ENCODE assay signal across 15 cellular contexts in the genomic region with DNA sequence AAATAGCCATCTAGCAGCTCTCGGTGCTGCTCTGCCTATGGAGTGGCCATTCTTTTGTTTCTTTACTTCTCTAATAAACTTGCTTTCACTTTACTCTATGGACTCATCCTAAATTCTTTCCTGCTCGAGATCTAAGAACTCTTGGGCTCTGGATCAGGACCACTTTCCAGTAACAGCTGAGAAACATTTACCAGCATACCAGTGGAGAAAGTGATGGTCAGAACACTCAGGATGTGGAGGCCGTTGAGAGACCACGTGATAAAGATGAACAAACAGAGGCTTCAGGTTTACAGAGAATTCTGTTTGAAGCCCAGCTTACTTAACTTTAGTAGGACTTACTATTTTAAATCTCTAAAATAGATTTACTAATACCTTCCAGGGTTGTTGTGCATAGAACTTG. TPM values are rescaled to one million over a fixed set of nuclear protein-coding genes. Genes with fewer than 3 reads are reported as not detected.
DNase-seq lines count a peak whose midpoint lies in the region; ATAC-seq and TF ChIP-seq lines count a peak whose summit lies in the region.
"Had no signal": no experiment of that assay in that cellular context is flagged by ENCODE, and none has a peak within 500 bp of the region (broad histone marks: within the 10 kb centered on the region; RNA-seq: fewer than 3 reads in every experiment).

No MANE protein-coding gene starts in this region.

- H3K27ac Mint-ChIP-seq in activated T-cell treated with anti-CD3 and anti-CD28 coated beads, Interleukin-2, amount 50 U/mL, for 72 hours = no peak overlapping the region
- no peak overlapping the region for H3K27ac Mint-ChIP-seq in H9
- H3K27ac Mint-ChIP-seq in GM23338 = no peak overlapping the region

- no peaks in the 10 kb centered on the region for H3K27me3 Mint-ChIP-seq in activated T-cell treated with anti-CD3 and anti-CD28 coated beads, Interleukin-2, amount 50 U/mL, for 72 hours (ENCODE audit: low read depth)
- no peaks in the 10 kb centered on the region for H3K27me3 Mint-ChIP-seq in H9 (ENCODE audit: low read depth)
- no peaks in the 10 kb centered on the region for H3K27me3 Mint-ChIP-seq in GM23338 (ENCODE audit: insufficient read depth, low read depth, poor library complexity)
- H3K27me3 Mint-ChIP-seq: activated CD4-positive, alpha-beta memory T cell treated with anti-CD3 and anti-CD28 coated beads for 36 hours had no signal

- TF ChIP-seq CTCF in OCI-LY7 (conservative IDR thresholded peaks at IDR 0.05; ENCODE audit: low read length) = no peak
- no peak for TF ChIP-seq CTCF in esophagus squamous epithelium (IDR thresholded peaks at IDR 0.05)
- no peak for TF ChIP-seq CTCF in suprapubic skin (IDR thresholded peaks at IDR 0.05)
- no peak for TF ChIP-seq CTCF in H9 (conservative IDR thresholded peaks at IDR 0.05)
- TF ChIP-seq CTCF in GM23338 (conservative IDR thresholded peaks at IDR 0.05; ENCODE audit: low read depth in 2 of 2) = no peak

- H3K23ac ChIP-seq in H9 (ENCODE audit: insufficient read length, low read depth, low read length) = no peak overlapping the region

- no peaks in the 10 kb centered on the region for H3K9me3 ChIP-seq in OCI-LY7 (ENCODE audit: low read length)
- H3K9me3 ChIP-seq in esophagus squamous epithelium = no peaks in the 10 kb centered on the region
- H3K9me3 ChIP-seq in suprapubic skin = no peaks in the 10 kb centered on the region
- H3K9me3 ChIP-seq in H9 (ENCODE audit: control insufficient read depth, low read depth, low read length) = no peaks in the 10 kb centered on the region
- H3K9me3 ChIP-seq: MG63 had no signal

- H4K91ac ChIP-seq in H9 (ENCODE audit: insufficient read length, low read depth, low read length) = no peak overlapping the region

- H3K9ac ChIP-seq in H9 (ENCODE audit: extremely low read depth, insufficient read length, low read length) = no peak overlapping the region

- no peak overlapping the region for H2AK5ac ChIP-seq in H9 (ENCODE audit: insufficient read length, low read length)

- H3K36me3 ChIP-seq in OCI-LY7 (ENCODE audit: insufficient read depth, low read length) (no peaks in the 10 kb centered on the region), esophagus squamous epithelium (no peaks in the 10 kb centered on the region), suprapubic skin (no peaks in the 10 kb centered on the region), GM23338 (ENCODE audit: insufficient read depth) (no peaks in the 10 kb centered on the region)
- H3K36me3 ChIP-seq: MG63 had no signal

- POLR2A ChIA-PET in OCI-LY7 (lab: Charles Lee) = interaction anchor here (0.6 kb wide), 3 partner anchors 54 to 1386 kb away, joined by 3 to 4 read pairs (median 4); no protein-coding TSS in a partner anchor

- no peak overlapping the region for H3K18ac ChIP-seq in H9 (ENCODE audit: insufficient read length, low read depth, low read length)

- H3K27ac ChIP-seq in OCI-LY7 (ENCODE audit: low read depth, low read length, poor library complexity, severe bottlenecking) (no peak overlapping the region), esophagus squamous epithelium (peak overlapping the region in 3 of 4 donors; percentile 5 to 39 (median 13)), suprapubic skin (peak overlapping the region; percentile 28), H9 (ENCODE audit: insufficient read length, low read depth, low read length) (no peak overlapping the region), GM23338 (ENCODE audit: low read depth) (no peak overlapping the region)
- H3K27ac ChIP-seq: epithelial cell of prostate had no signal

- ATAC-seq in activated T-cell treated with anti-CD3 and anti-CD28 coated beads, Interleukin-2, amount 50 U/mL, for 72 hours (replicated peaks in 1 of 2) = no peak
- no peak for ATAC-seq in GM23338

- no peak overlapping the region for H3K56ac ChIP-seq in H9 (ENCODE audit: insufficient read length, low read depth, low read length)

- H3K9me2 ChIP-seq in OCI-LY7 (ENCODE audit: insufficient read depth, low read length) = no peaks in the 10 kb centered on the region
- no peaks in the 10 kb centered on the region for H3K9me2 ChIP-seq in GM23338 (ENCODE audit: insufficient read depth)

- BruUV-seq in OCI-LY7 (replicated peaks; lab: Mats Ljungman, UMichigan) = no TSS peak

- H3K79me2 ChIP-seq in OCI-LY7 (ENCODE audit: insufficient read depth, low read depth, low read length) (no peaks in the 10 kb centered on the region), H9 (ENCODE audit: insufficient read depth, low read length) (no peaks in the 10 kb centered on the region), GM23338 (replicated peaks; ENCODE audit: insufficient read depth) (no peaks in the 10 kb centered on the region)

- no peaks in the 10 kb centered on the region for H3K9me3 Mint-ChIP-seq in activated T-cell treated with anti-CD3 and anti-CD28 coated beads, Interleukin-2, amount 50 U/mL, for 72 hours
- H3K9me3 Mint-ChIP-seq in H9 = no peaks in the 10 kb centered on the region
- H3K9me3 Mint-ChIP-seq in GM23338 = no peaks in the 10 kb centered on the region
- H3K9me3 Mint-ChIP-seq: activated CD4-positive, alpha-beta memory T cell treated with anti-CD3 and anti-CD28 coated beads for 36 hours had no signal

- H3K14ac ChIP-seq in H9 (ENCODE audit: insufficient read depth, low read length) = no peak overlapping the region

- H3K4me1 ChIP-seq in OCI-LY7 (ENCODE audit: insufficient read depth, low read length, poor library complexity, severe bottlenecking) (peaks cover 40% of the 10 kb centered on the region), esophagus squamous epithelium (peaks cover 0 to 18% (median 0%) of the 10 kb centered on the region in 3 donors), suprapubic skin (peaks cover 21% of the 10 kb centered on the region), H9 (ENCODE audit: insufficient read depth, low read length) (no peaks in the 10 kb centered on the region), GM23338 (ENCODE audit: insufficient read depth) (no peaks in the 10 kb centered on the region)

- no peak for TF ChIP-seq EP300 in suprapubic skin (IDR thresholded peaks at IDR 0.05)

- no peak for TF ChIP-seq POLR2A in esophagus squamous epithelium (IDR thresholded peaks at IDR 0.05)
- TF ChIP-seq POLR2A in suprapubic skin (IDR thresholded peaks at IDR 0.05) = no peak

- H3K36me3 Mint-ChIP-seq in activated T-cell treated with anti-CD3 and anti-CD28 coated beads, Interleukin-2, amount 50 U/mL, for 72 hours (ENCODE audit: insufficient read depth in 2 of 2) = no peaks in the 10 kb centered on the region
- H3K36me3 Mint-ChIP-seq in H9 (ENCODE audit: insufficient read depth in 1 of 3, low read depth in 3 of 3) (no peaks in the 10 kb centered on the region), GM23338 (ENCODE audit: low read depth) (no peaks in the 10 kb centered on the region; the same call in 2 of the 3 replicates)
- H3K36me3 Mint-ChIP-seq: activated CD4-positive, alpha-beta memory T cell treated with anti-CD3 and anti-CD28 coated beads for 36 hours had no signal

- H3K4me2 ChIP-seq in OCI-LY7 (ENCODE audit: low read length) (no peak overlapping the region), H9 (ENCODE audit: insufficient read depth, insufficient read length, low read length) (no peak overlapping the region), GM23338 (no peak overlapping the region)

- H4K5ac ChIP-seq in H9 (ENCODE audit: insufficient read length, low read depth, low read length) = no peak overlapping the region

- H2BK20ac ChIP-seq in H9 (ENCODE audit: low read depth, low read length, poor library complexity, severe bottlenecking) = no peak overlapping the region

- no peak for DNase-seq in activated T-cell treated with anti-CD3 and anti-CD28 coated beads, Interleukin-2, amount 50 U/mL, for 72 hours
- no peak for DNase-seq in activated T-cell treated with anti-CD3 and anti-CD28 coated beads, Interleukin-2, amount 50 U/mL, for 1 hour
- DNase-seq in OCI-LY7 (ENCODE audit: low spot score) = no peak
- no peak for DNase-seq in esophagus squamous epithelium (lab: John Stamatoyannopoulos, UW)
- no peak for DNase-seq in suprapubic skin (ENCODE audit: low spot score in 2 of 2)
- DNase-seq in H9 = no peak
- DNase-seq in NCI-H2227 (lab: John Stamatoyannopoulos, UW; ENCODE audit: unreplicated experiment) = no peak
- no peak for DNase-seq in GM23338 (ENCODE audit: low spot score)
- DNase-seq: activated CD4-positive, alpha-beta memory T cell treated with anti-CD3 and anti-CD28 coated beads for 36 hours; Calu3; central memory CD4-positive, alpha-beta T cell; kidney; MG63; NCI-H2081 had no signal

- H2BK15ac ChIP-seq in H9 (ENCODE audit: low read depth, low read length) = no peak overlapping the region

- WGBS in esophagus squamous epithelium, 2 donors = 57 to 59% methylated on average over 4 of the region's 4 CpGs
- WGBS in suprapubic skin = 67% methylated on average over 4 of the region's 4 CpGs
- no CpG with 5 or more reads among the region's 4 CpGs for WGBS in H9 (ENCODE audit: extremely low coverage, insufficient read length, low lambda C conversion rate)

- peaks cover 49% of the 10 kb centered on the region for H3K4me1 Mint-ChIP-seq in activated T-cell treated with anti-CD3 and anti-CD28 coated beads, Interleukin-2, amount 50 U/mL, for 72 hours (ENCODE audit: low read depth)
- peaks cover 0 to 6% of the 10 kb centered on the region in 2 experiments; a peak in 2 of 4 replicates for H3K4me1 Mint-ChIP-seq in H9
- peaks cover 7% of the 10 kb centered on the region; the same call in 2 of the 3 replicates for H3K4me1 Mint-ChIP-seq in GM23338

- CTCF ChIA-PET in OCI-LY7 (lab: Charles Lee; ENCODE audit: unreplicated experiment) = no interaction called here

- no peaks in the 10 kb centered on the region for H3K79me1 ChIP-seq in H9 (ENCODE audit: insufficient read depth, low read depth, low read length, poor library complexity, severe bottlenecking)

- no peaks in the 10 kb centered on the region for H3F3A ChIP-seq in GM23338 (replicated peaks; ENCODE audit: low read depth)

- no peaks in the 10 kb centered on the region for H3K23me2 ChIP-seq in H9 (ENCODE audit: insufficient read length, low read depth, low read length, poor library complexity, severe bottlenecking)

- no peak overlapping the region for H3T11ph ChIP-seq in H9 (ENCODE audit: low read length)

- H4K8ac ChIP-seq in H9 (replicated peaks; ENCODE audit: insufficient read length, low read depth, low read length) = no peak overlapping the region

- H2BK120ac ChIP-seq in H9 (ENCODE audit: low read depth, low read length, poor library complexity, severe bottlenecking) = no peak overlapping the region

- no peak overlapping the region for H3K4ac ChIP-seq in H9 (ENCODE audit: low read depth, low read length)

- intact Hi-C loops in OCI-LY7 (cut with micrococcal nuclease; ENCODE audit: unreplicated experiment) = loop anchor here (5.0 kb wide), 1 partner anchor 98 kb away; no protein-coding TSS in a partner anchor
- intact Hi-C loops in esophagus squamous epithelium (cut with DNase I) = no loop called here

- peak overlapping the region; percentile 100 for H2AFZ ChIP-seq in OCI-LY7 (ENCODE audit: low read length)
- H2AFZ ChIP-seq in H9 (ENCODE audit: low read length) = no peak overlapping the region
- H2AFZ ChIP-seq in GM23338 = no peak overlapping the region

- H3K27me3 ChIP-seq in esophagus squamous epithelium (no peaks in the 10 kb centered on the region), suprapubic skin (no peaks in the 10 kb centered on the region), H9 (ENCODE audit: insufficient read depth, low read length) (no peaks in the 10 kb centered on the region), GM23338 (ENCODE audit: insufficient read depth) (no peaks in the 10 kb centered on the region)
- H3K27me3 ChIP-seq: MG63 had no signal

- no peak overlapping the region for H3K4me3 ChIP-seq in OCI-LY7 (ENCODE audit: low read depth, low read length, poor library complexity, severe bottlenecking)
- no peak overlapping the region for H3K4me3 ChIP-seq in esophagus squamous epithelium
- no peak overlapping the region for H3K4me3 ChIP-seq in suprapubic skin
- no peak overlapping the region for H3K4me3 ChIP-seq in GM23338
- H3K4me3 ChIP-seq: MG63 had no signal

- peak overlapping the region; percentile 25 to 60 for H3K4me3 Mint-ChIP-seq in activated T-cell treated with anti-CD3 and anti-CD28 coated beads, Interleukin-2, amount 50 U/mL, for 72 hours
- H3K4me3 Mint-ChIP-seq in H9 (no peak overlapping the region), GM23338 (no peak overlapping the region)
- H3K4me3 Mint-ChIP-seq: activated CD4-positive, alpha-beta memory T cell treated with anti-CD3 and anti-CD28 coated beads for 36 hours had no signal

- no peak overlapping the region for H2BK12ac ChIP-seq in H9 (ENCODE audit: insufficient read length, low read depth, low read length)

- H4K20me1 ChIP-seq in OCI-LY7 (ENCODE audit: insufficient read depth, low read length) = no peaks in the 10 kb centered on the region
- H4K20me1 ChIP-seq in H9 (ENCODE audit: control insufficient read depth, insufficient read depth, insufficient read length) = no peaks in the 10 kb centered on the region
- H4K20me1 ChIP-seq in GM23338 (replicated peaks; ENCODE audit: insufficient read depth) = no peaks in the 10 kb centered on the region

- H2BK5ac ChIP-seq in H9 (ENCODE audit: insufficient read length, low read length) = no peak overlapping the region

RNA-seq across cellular contexts. Expression of a gene that starts 57.0 kb away (rescaled TPM):
- 10 to 100 TPM; 40.4 to 77.7 TPM for total RNA-seq in activated T-cell treated with anti-CD3 and anti-CD28 coated beads, Interleukin-2, amount 50 U/mL, for 72 hours
- not detected in 2 replicates for total RNA-seq in OCI-LY7 (2014; rRNA removed; shearing (Covaris generic))
- total RNA-seq in OCI-LY7 (2022) (not detected in 2 replicates), esophagus squamous epithelium (10 to 100 TPM; 37.5 to 66.2 (median 62.5) TPM), suprapubic skin (10 to 100 TPM; 53.8 to 75.3 (median 67.8) TPM), H9 (2021) (2.0 and 3.4 TPM in 2 replicates)
- 6.4 and 8.6 TPM in 2 replicates for total RNA-seq in GM23338 (2014; rRNA removed; shearing (Covaris generic))
- polyA plus RNA-seq in GM23338 (2016; fragmentation: Nextera tagmentation; extraction: Ambion mirVana) = 12.8 TPM in 2 replicates

Comparison
In these comparisons a context has a peak if more than half of its experiments do, and no peak if none do; other contexts are left out.
1. H3K4me3 Mint-ChIP-seq: peak in activated T-cell treated with anti-CD3 and anti-CD28 coated beads, Interleukin-2, amount 50 U/mL, for 72 hours (2 of 2); none in H9 (0 of 2) and GM23338 (single experiment).
2. H3K27ac ChIP-seq: peak in esophagus squamous epithelium (3 of 4) and suprapubic skin (single experiment); none in OCI-LY7 (single experiment), H9 (single experiment) and GM23338 (single experiment).